8 cellular contexts compared by ENCODE assay signal in genomic region chr7:150324366-150324961, GRCh38. TPM values are rescaled to one million over a fixed set of nuclear protein-coding genes. Genes with fewer than 3 reads are reported as not detected.
DNase-seq lines count a peak whose midpoint lies in the region; ATAC-seq and TF ChIP-seq lines count a peak whose summit lies in the region.

No MANE protein-coding gene starts in this region.

- peaks cover 16% of the 10 kb centered on the region for H3K36me3 ChIP-seq in GM06990 (ENCODE audit: control insufficient read depth, insufficient read depth, low read length)
- H3K36me3 ChIP-seq in neural cell (ENCODE audit: insufficient read depth, low read length), result no peaks in the 10 kb centered on the region

- intact Hi-C loops in dorsolateral prefrontal cortex (cut with DNase I), result no loop called here

- TF ChIP-seq CTCF in GM06990 (IDR thresholded peaks at IDR 0.05; ENCODE audit: insufficient read depth, low read length, poor library complexity, severe bottlenecking), result no peak
- TF ChIP-seq CTCF in dorsolateral prefrontal cortex (IDR thresholded peaks at IDR 0.05 in 54 of 56, conservative IDR thresholded peaks at IDR 0.05 in 2 of 56; ENCODE audit: low read depth in 1 of 56, partially characterized antibody in 56 of 56), result no peak
- TF ChIP-seq CTCF in neural cell (IDR thresholded peaks at IDR 0.05; ENCODE audit: poor library complexity, severe bottlenecking), result no peak

- no peak overlapping the region for H2AFZ ChIP-seq in neural cell (ENCODE audit: low read depth, low read length)

- H3K4me2 ChIP-seq in neural cell (ENCODE audit: low read length), result no peak overlapping the region

- H3K27me3 ChIP-seq in GM06990 (replicated peaks; ENCODE audit: control insufficient read depth, insufficient read depth, low read length), result no peaks in the 10 kb centered on the region
- H3K27me3 ChIP-seq in dorsolateral prefrontal cortex, result peaks cover 0 to 16% (median 0%) of the 10 kb centered on the region in 45 donors
- H3K27me3 ChIP-seq in neural cell (ENCODE audit: insufficient read depth, low read depth, low read length), result no peaks in the 10 kb centered on the region

- TF ChIP-seq RAD21 in neural cell (conservative IDR thresholded peaks at IDR 0.05), result no peak

- no peak overlapping the region for H3K9ac ChIP-seq in neural cell (ENCODE audit: low read length)

- TF ChIP-seq EP300 in neural cell (conservative IDR thresholded peaks at IDR 0.05; ENCODE audit: poor library complexity, severe bottlenecking), result no peak

- no peaks in the 10 kb centered on the region for H3F3A ChIP-seq in neural cell (ENCODE audit: insufficient read depth, low read length, poor library complexity, severe bottlenecking)

- peak overlapping the region; percentile 79 for H3K4me3 ChIP-seq in GM06990 (replicated peaks; ENCODE audit: low read depth, low read length)
- peak overlapping the region in 32 of 59 donors; percentile 51 to 88 (median 71) for H3K4me3 ChIP-seq in dorsolateral prefrontal cortex
- H3K4me3 ChIP-seq in neural cell (ENCODE audit: low read length), result peak overlapping the region; percentile 56

- no peak for ATAC-seq in GM19452 (IDR thresholded peaks at IDR 0.05; ENCODE audit: unreplicated experiment)

- H3K9me3 ChIP-seq in neural cell (ENCODE audit: low read length), result no peaks in the 10 kb centered on the region

- H3K27ac ChIP-seq in dorsolateral prefrontal cortex (peak overlapping the region in 6 of 59 donors; percentile 4 to 84 (median 64)), neural cell (ENCODE audit: low read length) (no peak overlapping the region)

- no peak for DNase-seq in GM06990 (ENCODE audit: extremely low read depth, insufficient read length)
- DNase-seq in NCI-H2107 treated with DMSO at 0.1 percent for 48 hours (lab: John Stamatoyannopoulos, UW; ENCODE audit: unreplicated experiment), result peak; percentile 34
- DNase-seq in dorsolateral prefrontal cortex, result no peak
- no peak for DNase-seq in activated effector memory CD4-positive, alpha-beta T cell treated with anti-CD3 and anti-CD28 coated beads, Interleukin-2, amount 50 U/mL, for 16 hours
- no peak for DNase-seq in AG08396 (ENCODE audit: low spot score)
- DNase-seq in central memory CD4-positive, alpha-beta T cell, result no peak

- no peaks in the 10 kb centered on the region for H3K9me2 ChIP-seq in neural cell (ENCODE audit: insufficient read depth, low read length)

- no peaks in the 10 kb centered on the region for H3K79me2 ChIP-seq in neural cell (replicated peaks; ENCODE audit: insufficient read depth, low read length)

- H4K20me1 ChIP-seq in neural cell (ENCODE audit: insufficient read depth), result no peaks in the 10 kb centered on the region

TF ChIP-seq in neural cell, 6 proteins besides CTCF, POLR2A, EP300 and RAD21:
- TF ChIP-seq SMC3 (conservative IDR thresholded peaks at IDR 0.05; ENCODE audit: poor library complexity) (no peak), POLR2AphosphoS5 (IDR thresholded peaks at IDR 0.05) (no peak), EZH2 (IDR thresholded peaks at IDR 0.05; ENCODE audit: borderline replicate concordance, insufficient read depth, low read length, poor library complexity, severe bottlenecking) (no peak), REST (IDR thresholded peaks at IDR 0.05; ENCODE audit: borderline replicate concordance) (no peak), MXI1 (conservative IDR thresholded peaks at IDR 0.05; ENCODE audit: poor library complexity, severe bottlenecking) (no peak), TAF1 (IDR thresholded peaks at IDR 0.05; ENCODE audit: low read depth) (no peak)

RNA-seq across cellular contexts. Expression of gene ACTR3C, which starts 1.1 kb away (rescaled TPM):
- total RNA-seq in dorsolateral prefrontal cortex, result 10 to 100 TPM in 55 of 120 experiments, 1 to 10 TPM in 65; 1.9 to 30.5 (median 9.7) TPM
- polyA plus RNA-seq in neural cell, result not detected in 2 replicates
- not detected in 2 replicates for polyA minus RNA-seq in neural cell

RNA-seq across cellular contexts. Expression of gene LRRC61, which starts 1.3 kb away (rescaled TPM):
- 10 to 100 TPM in 24 of 120 experiments, 1 to 10 TPM in 96; 2.9 to 15.0 (median 7.7) TPM for total RNA-seq in dorsolateral prefrontal cortex
- polyA plus RNA-seq in neural cell, result 1.2 and 5.0 TPM in 2 replicates
- polyA minus RNA-seq in neural cell, result 2.2 and 2.9 TPM in 2 replicates

RNA-seq across cellular contexts. Expression of gene RARRES2, which starts 17.0 kb away (rescaled TPM):
- 10 to 100 TPM; 13.5 to 63.7 (median 23.5) TPM for total RNA-seq in dorsolateral prefrontal cortex
- 0.71 TPM in 1 of 2 replicates, not detected in the other for polyA plus RNA-seq in neural cell
- polyA minus RNA-seq in neural cell, result not detected in 2 replicates

RNA-seq across cellular contexts. Expression of gene REPIN1, which starts 44.2 kb away (rescaled TPM):
- total RNA-seq in dorsolateral prefrontal cortex, result 100 to 1,000 TPM in 95 of 120 experiments, 10 to 100 TPM in 25; 82.2 to 205 (median 110) TPM
- 95.5 and 127 TPM in 2 replicates for polyA plus RNA-seq in neural cell
- 69.5 and 85.0 TPM in 2 replicates for polyA minus RNA-seq in neural cell

RNA-seq across cellular contexts. Expression of gene ZNF775, which starts 54.7 kb away (rescaled TPM):
- 10 to 100 TPM in 91 of 120 experiments, 1 to 10 TPM in 29; 6.0 to 19.8 (median 12.1) TPM for total RNA-seq in dorsolateral prefrontal cortex
- 16.8 and 24.9 TPM in 2 replicates for polyA plus RNA-seq in neural cell
- polyA minus RNA-seq in neural cell, result 22.9 and 28.5 TPM in 2 replicates
